In genomic region chr9:121362813-121363585, GRCh38 we compare ENCODE assay signal across 7 cellular contexts. TPM values are rescaled to one million over a fixed set of nuclear protein-coding genes. Genes with fewer than 3 reads are reported as not detected.
A peak's percentile ranks its signal among the peaks of the same experiment; 100 is the strongest.
DNase-seq lines count a peak whose midpoint lies in the region; ATAC-seq and TF ChIP-seq lines count a peak whose summit lies in the region.

No MANE protein-coding gene starts in this region.

- H3K27me3 Mint-ChIP-seq in chondrocyte (ENCODE audit: low read depth), result no peaks in the 10 kb centered on the region

- TF ChIP-seq CTCF in chondrocyte (IDR thresholded peaks at IDR 0.05), result no peak
- no peak for TF ChIP-seq CTCF in lower lobe of right lung (IDR thresholded peaks at IDR 0.05)
- TF ChIP-seq CTCF in tibial artery (IDR thresholded peaks at IDR 0.05), result no peak

- ATAC-seq in lower lobe of right lung (peak; percentile 63 to 71), HG03175 (IDR thresholded peaks at IDR 0.05; ENCODE audit: unreplicated experiment) (no peak)

- intact Hi-C loops in lower lobe of right lung (cut with DNase I) (no loop called here), tibial artery (cut with DNase I; ENCODE audit: low total_unique reads) (no loop called here)

- H3K36me3 Mint-ChIP-seq in chondrocyte (ENCODE audit: low read depth), result no peaks in the 10 kb centered on the region

- H3K4me1 ChIP-seq in lower lobe of right lung (peaks cover 100% of the 10 kb centered on the region), tibial artery (peaks cover 3 to 99% (median 79%) of the 10 kb centered on the region in 4 donors)

- H3K4me3 Mint-ChIP-seq in chondrocyte (ENCODE audit: unreplicated experiment), result no peak overlapping the region

- no peaks in the 10 kb centered on the region for H3K9me3 ChIP-seq in MG63
- no peaks in the 10 kb centered on the region for H3K9me3 ChIP-seq in lower lobe of right lung
- H3K9me3 ChIP-seq in tibial artery, result no peaks in the 10 kb centered on the region

- H3K27me3 ChIP-seq in MG63 (no peaks in the 10 kb centered on the region), lower lobe of right lung (ENCODE audit: low read depth) (no peaks in the 10 kb centered on the region), tibial artery (no peaks in the 10 kb centered on the region)

- H3K4me1 Mint-ChIP-seq in chondrocyte (ENCODE audit: low read depth), result peaks cover 79% of the 10 kb centered on the region

- peak overlapping the region; percentile 85 for H3K27ac Mint-ChIP-seq in chondrocyte (ENCODE audit: unreplicated experiment)

- peak; percentile 22 for DNase-seq in MG63
- no peak for DNase-seq in chondrocyte (ENCODE audit: low spot score)
- DNase-seq in lower lobe of right lung, result no peak
- DNase-seq in tibial artery, result no peak
- DNase-seq in cerebellum (ENCODE audit: low spot score), result no peak
- no peak for DNase-seq in NAMALWA (ENCODE audit: low spot score)

- H3K27ac ChIP-seq in lower lobe of right lung (peak overlapping the region; percentile 70), tibial artery (peak overlapping the region; percentile 93 to 98)

- peaks cover 5% of the 10 kb centered on the region for H3K9me3 Mint-ChIP-seq in chondrocyte (ENCODE audit: low read depth)

- H3K4me3 ChIP-seq in MG63 (no peak overlapping the region), lower lobe of right lung (peak overlapping the region; percentile 27), tibial artery (no peak overlapping the region)

- peaks cover 62% of the 10 kb centered on the region for H3K36me3 ChIP-seq in MG63
- peaks cover 4% of the 10 kb centered on the region for H3K36me3 ChIP-seq in lower lobe of right lung
- no peaks in the 10 kb centered on the region for H3K36me3 ChIP-seq in tibial artery

RNA-seq across cellular contexts. Expression of gene STOM, which starts 7.1 kb away (rescaled TPM):
- 108 and 114 TPM in 2 replicates for total RNA-seq in MG63 (2014; rRNA removed; shearing (Covaris generic); ENCODE audit: low replicate concordance)
- 46.5 to 83.6 TPM (median 82.2 TPM) in 3 replicates for total RNA-seq in chondrocyte
- total RNA-seq in lower lobe of right lung, result 479 TPM
- total RNA-seq in cerebellum, result 42.6 TPM
